In the genomic region with DNA sequence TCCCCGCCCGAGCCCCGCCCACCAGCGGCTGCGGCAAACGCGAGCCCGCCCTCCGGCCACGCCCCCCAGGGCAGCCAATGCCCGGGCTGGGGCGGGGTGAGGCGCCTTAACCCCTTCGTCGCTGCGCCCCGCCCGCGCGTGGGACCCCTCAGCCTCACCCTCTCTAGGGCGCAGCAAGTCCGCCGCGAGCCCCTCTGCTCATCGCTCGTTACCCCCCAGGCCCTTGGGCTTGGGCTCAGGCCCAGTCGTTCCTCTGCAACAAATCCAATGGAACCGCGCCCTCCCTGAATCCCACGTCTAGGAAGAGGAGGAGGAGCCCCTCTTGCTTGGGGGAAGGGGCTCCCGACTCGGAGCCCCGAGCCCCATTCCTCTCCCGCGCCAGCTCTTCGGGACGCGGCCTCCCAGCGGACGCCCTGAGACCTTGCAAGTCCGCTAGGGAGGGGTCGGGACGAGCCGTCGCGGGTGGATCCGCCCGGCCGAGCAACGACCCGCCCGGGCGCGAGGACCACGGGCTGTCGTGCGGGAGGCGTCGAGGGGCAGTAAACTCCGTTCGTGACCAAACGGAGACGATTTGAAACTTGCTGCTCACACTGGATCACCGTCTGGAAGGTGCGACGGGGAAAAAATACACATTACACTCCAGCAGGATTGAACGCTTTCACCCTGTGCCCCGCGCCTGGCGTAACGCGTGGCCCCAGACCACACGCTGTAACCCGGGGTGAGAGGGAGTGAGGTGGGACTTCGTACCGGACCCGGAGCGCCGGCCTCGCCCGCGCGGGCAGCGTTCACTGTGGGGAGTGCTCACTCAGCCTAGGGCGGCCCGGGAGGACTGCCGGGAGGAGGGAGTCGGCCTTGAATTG, we compare ENCODE assay signal across 1 cellular context.
TF ChIP-seq lines count a peak whose summit lies in the region.

No MANE protein-coding gene starts in this region.

TF ChIP-seq in HepG2, 621 proteins besides CTCF, POLR2A, EP300 and RAD21 (continued from another document and continues in another):
- TF ChIP-seq, protein P1, sequence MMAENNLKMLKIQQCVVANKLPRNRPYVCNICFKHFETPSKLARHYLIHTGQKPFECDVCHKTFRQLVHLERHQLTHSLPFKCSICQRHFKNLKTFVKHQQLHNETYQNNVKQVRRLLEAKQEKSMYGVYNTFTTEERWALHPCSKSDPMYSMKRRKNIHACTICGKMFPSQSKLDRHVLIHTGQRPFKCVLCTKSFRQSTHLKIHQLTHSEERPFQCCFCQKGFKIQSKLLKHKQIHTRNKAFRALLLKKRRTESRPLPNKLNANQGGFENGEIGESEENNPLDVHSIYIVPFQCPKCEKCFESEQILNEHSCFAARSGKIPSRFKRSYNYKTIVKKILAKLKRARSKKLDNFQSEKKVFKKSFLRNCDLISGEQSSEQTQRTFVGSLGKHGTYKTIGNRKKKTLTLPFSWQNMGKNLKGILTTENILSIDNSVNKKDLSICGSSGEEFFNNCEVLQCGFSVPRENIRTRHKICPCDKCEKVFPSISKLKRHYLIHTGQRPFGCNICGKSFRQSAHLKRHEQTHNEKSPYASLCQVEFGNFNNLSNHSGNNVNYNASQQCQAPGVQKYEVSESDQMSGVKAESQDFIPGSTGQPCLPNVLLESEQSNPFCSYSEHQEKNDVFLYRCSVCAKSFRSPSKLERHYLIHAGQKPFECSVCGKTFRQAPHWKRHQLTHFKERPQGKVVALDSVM (CRISPR knock-in tag; IDR thresholded peaks at IDR 0.05), result peak; percentile 93
- TF ChIP-seq CBX1 (IDR thresholded peaks at IDR 0.05; ENCODE audit: low read depth), result peak; percentile 23
- TF ChIP-seq SMARCC2 (IDR thresholded peaks at IDR 0.05), result no peak; the same call in 1 of the 2 replicates
- TF ChIP-seq, protein P2, sequence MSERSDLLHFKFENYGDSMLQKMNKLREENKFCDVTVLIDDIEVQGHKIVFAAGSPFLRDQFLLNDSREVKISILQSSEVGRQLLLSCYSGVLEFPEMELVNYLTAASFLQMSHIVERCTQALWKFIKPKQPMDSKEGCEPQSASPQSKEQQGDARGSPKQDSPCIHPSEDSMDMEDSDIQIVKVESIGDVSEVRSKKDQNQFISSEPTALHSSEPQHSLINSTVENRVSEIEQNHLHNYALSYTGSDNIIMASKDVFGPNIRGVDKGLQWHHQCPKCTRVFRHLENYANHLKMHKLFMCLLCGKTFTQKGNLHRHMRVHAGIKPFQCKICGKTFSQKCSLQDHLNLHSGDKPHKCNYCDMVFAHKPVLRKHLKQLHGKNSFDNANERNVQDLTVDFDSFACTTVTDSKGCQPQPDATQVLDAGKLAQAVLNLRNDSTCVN (CRISPR knock-in tag; IDR thresholded peaks at IDR 0.05; ENCODE audit: borderline replicate concordance), result peak; percentile 64; the same call in 1 of the 2 replicates
- peak; percentile 88 for TF ChIP-seq SRSF1 (optimal IDR thresholded peaks at IDR 0.05; ENCODE audit: low read depth, low read length)
- TF ChIP-seq IKZF4 (CRISPR knock-in tag; IDR thresholded peaks at IDR 0.05; ENCODE audit: borderline replicate concordance, low read depth, not compliant biosample characterization), result peak; percentile 94
- peak; percentile 50 for TF ChIP-seq ETV6 (CRISPR knock-in tag; conservative IDR thresholded peaks at IDR 0.05)
- no peak for TF ChIP-seq ZNF382 (CRISPR knock-in tag; IDR thresholded peaks at IDR 0.05; ENCODE audit: borderline replicate concordance)
- no peak; the same call in 1 of the 2 replicates for TF ChIP-seq ZNF766 (CRISPR knock-in tag; IDR thresholded peaks at IDR 0.05; ENCODE audit: borderline replicate concordance)
- peak; percentile 94 for TF ChIP-seq AKAP8 (CRISPR knock-in tag; IDR thresholded peaks at IDR 0.05)
- TF ChIP-seq, protein P3, sequence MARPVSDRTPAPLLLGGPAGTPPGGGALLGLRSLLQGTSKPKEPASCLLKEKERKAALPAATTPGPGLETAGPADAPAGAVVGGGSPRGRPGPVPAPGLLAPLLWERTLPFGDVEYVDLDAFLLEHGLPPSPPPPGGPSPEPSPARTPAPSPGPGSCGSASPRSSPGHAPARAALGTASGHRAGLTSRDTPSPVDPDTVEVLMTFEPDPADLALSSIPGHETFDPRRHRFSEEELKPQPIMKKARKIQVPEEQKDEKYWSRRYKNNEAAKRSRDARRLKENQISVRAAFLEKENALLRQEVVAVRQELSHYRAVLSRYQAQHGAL (CRISPR knock-in tag; IDR thresholded peaks at IDR 0.05; ENCODE audit: not compliant biosample characterization), result peak; percentile 78
- TF ChIP-seq ZNF180 (CRISPR knock-in tag; IDR thresholded peaks at IDR 0.05; ENCODE audit: borderline replicate concordance, low read depth), result no peak
- no peak for TF ChIP-seq ZSCAN22 (CRISPR knock-in tag; IDR thresholded peaks at IDR 0.05)
- peak; percentile 80 for TF ChIP-seq MIXL1 (CRISPR knock-in tag; IDR thresholded peaks at IDR 0.05)
- TF ChIP-seq CENPX (CRISPR knock-in tag; IDR thresholded peaks at IDR 0.05), result no peak
- TF ChIP-seq SCMH1 (CRISPR knock-in tag; IDR thresholded peaks at IDR 0.05; ENCODE audit: borderline replicate concordance), result no peak
- TF ChIP-seq, protein P4, sequence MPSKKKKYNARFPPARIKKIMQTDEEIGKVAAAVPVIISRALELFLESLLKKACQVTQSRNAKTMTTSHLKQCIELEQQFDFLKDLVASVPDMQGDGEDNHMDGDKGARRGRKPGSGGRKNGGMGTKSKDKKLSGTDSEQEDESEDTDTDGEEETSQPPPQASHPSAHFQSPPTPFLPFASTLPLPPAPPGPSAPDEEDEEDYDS (CRISPR knock-in tag; IDR thresholded peaks at IDR 0.05), result peak; percentile 85
- no peak; the same call in 1 of the 2 replicates for TF ChIP-seq CHD2 (IDR thresholded peaks at IDR 0.05; ENCODE audit: low read depth, low read length)
- no peak for TF ChIP-seq RBM22 (optimal IDR thresholded peaks at IDR 0.05; ENCODE audit: low read length)
- TF ChIP-seq ZNF124 (CRISPR knock-in tag; IDR thresholded peaks at IDR 0.05), result 0 out of 2 replicates have a peak, but pooled peaks have one; percentile 21
- TF ChIP-seq PRPF4 (IDR thresholded peaks at IDR 0.05; ENCODE audit: low read depth, low read length, poor library complexity, severe bottlenecking), result no peak
- peak; percentile 56 for TF ChIP-seq ISL2 (CRISPR knock-in tag; IDR thresholded peaks at IDR 0.05)
- TF ChIP-seq ZNF776 (CRISPR knock-in tag; IDR thresholded peaks at IDR 0.05), result peak; percentile 66
- peak; percentile 97 for TF ChIP-seq ZNF501 (CRISPR knock-in tag; IDR thresholded peaks at IDR 0.05)
- TF ChIP-seq ZNF607 (CRISPR knock-in tag; IDR thresholded peaks at IDR 0.05; ENCODE audit: borderline replicate concordance), result peak; percentile 27
- peak; percentile 99 for TF ChIP-seq MTA1 (CRISPR knock-in tag; IDR thresholded peaks at IDR 0.05; ENCODE audit: borderline replicate concordance)
- TF ChIP-seq ZNF44 (CRISPR knock-in tag; IDR thresholded peaks at IDR 0.05), result no peak
- TF ChIP-seq, protein P5, sequence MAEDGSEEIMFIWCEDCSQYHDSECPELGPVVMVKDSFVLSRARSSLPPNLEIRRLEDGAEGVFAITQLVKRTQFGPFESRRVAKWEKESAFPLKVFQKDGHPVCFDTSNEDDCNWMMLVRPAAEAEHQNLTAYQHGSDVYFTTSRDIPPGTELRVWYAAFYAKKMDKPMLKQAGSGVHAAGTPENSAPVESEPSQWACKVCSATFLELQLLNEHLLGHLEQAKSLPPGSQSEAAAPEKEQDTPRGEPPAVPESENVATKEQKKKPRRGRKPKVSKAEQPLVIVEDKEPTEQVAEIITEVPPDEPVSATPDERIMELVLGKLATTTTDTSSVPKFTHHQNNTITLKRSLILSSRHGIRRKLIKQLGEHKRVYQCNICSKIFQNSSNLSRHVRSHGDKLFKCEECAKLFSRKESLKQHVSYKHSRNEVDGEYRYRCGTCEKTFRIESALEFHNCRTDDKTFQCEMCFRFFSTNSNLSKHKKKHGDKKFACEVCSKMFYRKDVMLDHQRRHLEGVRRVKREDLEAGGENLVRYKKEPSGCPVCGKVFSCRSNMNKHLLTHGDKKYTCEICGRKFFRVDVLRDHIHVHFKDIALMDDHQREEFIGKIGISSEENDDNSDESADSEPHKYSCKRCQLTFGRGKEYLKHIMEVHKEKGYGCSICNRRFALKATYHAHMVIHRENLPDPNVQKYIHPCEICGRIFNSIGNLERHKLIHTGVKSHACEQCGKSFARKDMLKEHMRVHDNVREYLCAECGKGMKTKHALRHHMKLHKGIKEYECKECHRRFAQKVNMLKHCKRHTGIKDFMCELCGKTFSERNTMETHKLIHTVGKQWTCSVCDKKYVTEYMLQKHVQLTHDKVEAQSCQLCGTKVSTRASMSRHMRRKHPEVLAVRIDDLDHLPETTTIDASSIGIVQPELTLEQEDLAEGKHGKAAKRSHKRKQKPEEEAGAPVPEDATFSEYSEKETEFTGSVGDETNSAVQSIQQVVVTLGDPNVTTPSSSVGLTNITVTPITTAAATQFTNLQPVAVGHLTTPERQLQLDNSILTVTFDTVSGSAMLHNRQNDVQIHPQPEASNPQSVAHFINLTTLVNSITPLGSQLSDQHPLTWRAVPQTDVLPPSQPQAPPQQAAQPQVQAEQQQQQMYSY (CRISPR knock-in tag; IDR thresholded peaks at IDR 0.05), result peak; percentile 77
- TF ChIP-seq ZSCAN20 (CRISPR knock-in tag; IDR thresholded peaks at IDR 0.05; ENCODE audit: borderline replicate concordance), result no peak; the same call in none of the 2 replicates
- TF ChIP-seq, protein P6, sequence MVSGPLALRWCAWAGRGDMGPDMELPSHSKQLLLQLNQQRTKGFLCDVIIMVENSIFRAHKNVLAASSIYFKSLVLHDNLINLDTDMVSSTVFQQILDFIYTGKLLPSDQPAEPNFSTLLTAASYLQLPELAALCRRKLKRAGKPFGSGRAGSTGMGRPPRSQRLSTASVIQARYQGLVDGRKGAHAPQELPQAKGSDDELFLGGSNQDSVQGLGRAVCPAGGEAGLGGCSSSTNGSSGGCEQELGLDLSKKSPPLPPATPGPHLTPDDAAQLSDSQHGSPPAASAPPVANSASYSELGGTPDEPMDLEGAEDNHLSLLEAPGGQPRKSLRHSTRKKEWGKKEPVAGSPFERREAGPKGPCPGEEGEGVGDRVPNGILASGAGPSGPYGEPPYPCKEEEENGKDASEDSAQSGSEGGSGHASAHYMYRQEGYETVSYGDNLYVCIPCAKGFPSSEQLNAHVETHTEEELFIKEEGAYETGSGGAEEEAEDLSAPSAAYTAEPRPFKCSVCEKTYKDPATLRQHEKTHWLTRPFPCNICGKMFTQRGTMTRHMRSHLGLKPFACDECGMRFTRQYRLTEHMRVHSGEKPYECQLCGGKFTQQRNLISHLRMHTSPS (CRISPR knock-in tag; IDR thresholded peaks at IDR 0.05; ENCODE audit: low read depth), result peak; percentile 32
- no peak; the same call in none of the 2 replicates for TF ChIP-seq HMG20B (CRISPR knock-in tag; conservative IDR thresholded peaks at IDR 0.05)
- TF ChIP-seq KLF11 (CRISPR knock-in tag; IDR thresholded peaks at IDR 0.05), result peak; percentile 64; the same call in 1 of the 2 replicates
- TF ChIP-seq NCOA5 (CRISPR knock-in tag; IDR thresholded peaks at IDR 0.05), result no peak
- no peak; the same call in 1 of the 2 replicates for TF ChIP-seq FOSL1 (CRISPR knock-in tag; IDR thresholded peaks at IDR 0.05; ENCODE audit: borderline replicate concordance)
- TF ChIP-seq, protein P7, sequence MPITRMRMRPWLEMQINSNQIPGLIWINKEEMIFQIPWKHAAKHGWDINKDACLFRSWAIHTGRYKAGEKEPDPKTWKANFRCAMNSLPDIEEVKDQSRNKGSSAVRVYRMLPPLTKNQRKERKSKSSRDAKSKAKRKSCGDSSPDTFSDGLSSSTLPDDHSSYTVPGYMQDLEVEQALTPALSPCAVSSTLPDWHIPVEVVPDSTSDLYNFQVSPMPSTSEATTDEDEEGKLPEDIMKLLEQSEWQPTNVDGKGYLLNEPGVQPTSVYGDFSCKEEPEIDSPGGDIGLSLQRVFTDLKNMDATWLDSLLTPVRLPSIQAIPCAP (CRISPR knock-in tag; IDR thresholded peaks at IDR 0.05; ENCODE audit: low read depth), result peak; percentile 90; the same call in 1 of the 2 replicates
- TF ChIP-seq, protein P8, sequence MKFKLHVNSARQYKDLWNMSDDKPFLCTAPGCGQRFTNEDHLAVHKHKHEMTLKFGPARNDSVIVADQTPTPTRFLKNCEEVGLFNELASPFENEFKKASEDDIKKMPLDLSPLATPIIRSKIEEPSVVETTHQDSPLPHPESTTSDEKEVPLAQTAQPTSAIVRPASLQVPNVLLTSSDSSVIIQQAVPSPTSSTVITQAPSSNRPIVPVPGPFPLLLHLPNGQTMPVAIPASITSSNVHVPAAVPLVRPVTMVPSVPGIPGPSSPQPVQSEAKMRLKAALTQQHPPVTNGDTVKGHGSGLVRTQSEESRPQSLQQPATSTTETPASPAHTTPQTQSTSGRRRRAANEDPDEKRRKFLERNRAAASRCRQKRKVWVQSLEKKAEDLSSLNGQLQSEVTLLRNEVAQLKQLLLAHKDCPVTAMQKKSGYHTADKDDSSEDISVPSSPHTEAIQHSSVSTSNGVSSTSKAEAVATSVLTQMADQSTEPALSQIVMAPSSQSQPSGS (CRISPR knock-in tag; IDR thresholded peaks at IDR 0.05), result peak; percentile 84
- TF ChIP-seq ZNF550 (CRISPR knock-in tag; IDR thresholded peaks at IDR 0.05; ENCODE audit: borderline replicate concordance), result peak; percentile 87; the same call in 1 of the 2 replicates
- TF ChIP-seq ZNF780A (CRISPR knock-in tag; IDR thresholded peaks at IDR 0.05), result peak; percentile 96; the same call in 1 of the 2 replicates
- TF ChIP-seq, protein P9, sequence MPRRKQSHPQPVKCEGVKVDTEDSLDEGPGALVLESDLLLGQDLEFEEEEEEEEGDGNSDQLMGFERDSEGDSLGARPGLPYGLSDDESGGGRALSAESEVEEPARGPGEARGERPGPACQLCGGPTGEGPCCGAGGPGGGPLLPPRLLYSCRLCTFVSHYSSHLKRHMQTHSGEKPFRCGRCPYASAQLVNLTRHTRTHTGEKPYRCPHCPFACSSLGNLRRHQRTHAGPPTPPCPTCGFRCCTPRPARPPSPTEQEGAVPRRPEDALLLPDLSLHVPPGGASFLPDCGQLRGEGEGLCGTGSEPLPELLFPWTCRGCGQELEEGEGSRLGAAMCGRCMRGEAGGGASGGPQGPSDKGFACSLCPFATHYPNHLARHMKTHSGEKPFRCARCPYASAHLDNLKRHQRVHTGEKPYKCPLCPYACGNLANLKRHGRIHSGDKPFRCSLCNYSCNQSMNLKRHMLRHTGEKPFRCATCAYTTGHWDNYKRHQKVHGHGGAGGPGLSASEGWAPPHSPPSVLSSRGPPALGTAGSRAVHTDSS (CRISPR knock-in tag; conservative IDR thresholded peaks at IDR 0.05), result no peak
- no peak for TF ChIP-seq ZNF207 (IDR thresholded peaks at IDR 0.05; ENCODE audit: borderline replicate concordance)
- TF ChIP-seq ZNF557 (CRISPR knock-in tag; IDR thresholded peaks at IDR 0.05), result no peak
- TF ChIP-seq ZNF274 (CRISPR knock-in tag; IDR thresholded peaks at IDR 0.05), result peak; percentile 97; the same call in 1 of the 2 replicates
- TF ChIP-seq ZNF101 (CRISPR knock-in tag; IDR thresholded peaks at IDR 0.05; ENCODE audit: borderline replicate concordance, low read depth), result peak; percentile 81; the same call in 1 of the 2 replicates
- TF ChIP-seq, protein P10, sequence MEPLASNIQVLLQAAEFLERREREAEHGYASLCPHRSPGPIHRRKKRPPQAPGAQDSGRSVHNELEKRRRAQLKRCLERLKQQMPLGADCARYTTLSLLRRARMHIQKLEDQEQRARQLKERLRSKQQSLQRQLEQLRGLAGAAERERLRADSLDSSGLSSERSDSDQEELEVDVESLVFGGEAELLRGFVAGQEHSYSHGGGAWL (CRISPR knock-in tag; IDR thresholded peaks at IDR 0.05), result peak; percentile 94
- no peak; the same call in 1 of the 2 replicates for TF ChIP-seq ZNF530 (CRISPR knock-in tag; IDR thresholded peaks at IDR 0.05; ENCODE audit: low read depth)
